1 cellular context compared by ENCODE assay signal in the genomic region with DNA sequence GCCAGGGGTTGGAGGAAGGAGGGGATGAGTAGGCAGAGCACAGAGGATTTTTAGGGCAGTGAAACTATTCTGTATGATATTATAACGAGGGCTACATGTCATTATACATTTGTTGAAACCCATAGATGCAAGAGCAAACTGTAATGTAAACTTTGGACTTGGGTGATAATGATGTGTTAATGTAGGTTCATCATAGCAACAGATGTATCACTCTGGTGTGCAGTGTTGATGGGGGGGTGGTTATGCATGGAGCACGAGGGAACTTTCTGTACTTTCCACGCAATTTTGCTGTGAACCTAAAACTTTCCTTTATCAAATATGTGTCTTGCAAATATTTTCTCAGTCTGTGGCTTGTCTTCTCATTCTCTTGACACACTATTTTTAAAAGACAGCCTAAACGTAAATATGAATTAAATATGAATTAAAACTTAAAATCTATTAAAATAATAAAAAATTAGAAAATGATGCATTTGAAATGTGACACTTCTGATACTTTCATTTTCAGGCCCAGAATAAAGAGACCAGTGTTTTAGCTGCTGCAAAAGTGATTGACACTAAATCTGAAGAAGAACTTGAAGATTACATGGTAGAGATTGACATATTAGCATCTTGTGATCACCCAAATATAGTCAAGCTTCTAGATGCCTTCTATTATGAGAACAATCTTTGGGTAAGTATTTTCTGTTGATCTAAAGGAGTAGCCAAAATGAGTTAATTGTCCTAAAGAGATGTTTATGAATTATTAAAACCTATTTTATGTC.
TF ChIP-seq lines count a peak whose summit lies in the region.

No MANE protein-coding gene starts in this region.

TF ChIP-seq in A549, 52 proteins besides CTCF, POLR2A, EP300 and RAD21 (continued from another document):
- TF ChIP-seq PBX3 (IDR thresholded peaks at IDR 0.05): no peak
